31 cellular contexts compared by ENCODE assay signal in genomic region chr7:30090111-30090510, GRCh38.
"Had no signal": no experiment of that assay in that cellular context is flagged by ENCODE, and none has a peak within 500 bp of the region (broad histone marks: within the 10 kb centered on the region; RNA-seq: fewer than 3 reads in every experiment).

No MANE protein-coding gene starts in this region.

- DNase-seq: activated CD4-positive, alpha-beta memory T cell treated with anti-CD3 and anti-CD28 coated beads, Interleukin-2, amount 10 ng/mL, durations not matched to agents 7 days and 5 days; activated CD4-positive, alpha-beta T cell treated with anti-CD3 and anti-CD28 coated beads for 1 hour; activated CD4-positive, alpha-beta T cell treated with anti-CD3 and anti-CD28 coated beads for 48 hours; activated CD4-positive, CD25-positive, alpha-beta regulatory T cell; activated effector memory CD4-positive, alpha-beta T cell treated with anti-CD3 and anti-CD28 coated beads, Interleukin-2, amount 50 U/mL, for 16 hours; activated naive CD4-positive, alpha-beta T cell; activated naive CD4-positive, alpha-beta T cell treated with anti-CD3 and anti-CD28 coated beads, Interleukin-2, amount 50 U/mL, for 16 hours; activated naive CD8-positive, alpha-beta T cell treated with anti-CD3 and anti-CD28 coated beads for 36 hours; activated T-cell treated with anti-CD3 and anti-CD28 coated beads, Interleukin-2, amount 50 U/mL, for 1 hour; activated T-cell treated with anti-CD3 and anti-CD28 coated beads, Interleukin-2, amount 50 U/mL, for 72 hours; amniotic stem cell; aorta; Kasumi-1; MM.1S; MV-4-11; NCI-H1092; NCI-H1436 treated with DMSO at 0.1 percent for 48 hours; NCI-H187; NCI-H2029 treated with DMSO at 0.1 percent for 48 hours; NCI-H2107; NCI-H226; NCI-H446 treated with DMSO at 0.1 percent for 48 hours; NCI-H524; NCI-H69; Right ventricle myocardium superior; SW 1271; T-helper 1 cell; T-helper 2 cell; T-helper 9 cell had no signal

- H3K27ac ChIP-seq: VCaP had no signal

- ATAC-seq: activated T-cell treated with anti-CD3 and anti-CD28 coated beads, Interleukin-2, amount 50 U/mL, for 72 hours; activated T-helper 17 cell treated with anti-CD3 and anti-CD28 coated beads, Interleukin-2, amount 50 U/mL, for 72 hours had no signal
